12 cellular contexts compared by ENCODE assay signal in the genomic region with DNA sequence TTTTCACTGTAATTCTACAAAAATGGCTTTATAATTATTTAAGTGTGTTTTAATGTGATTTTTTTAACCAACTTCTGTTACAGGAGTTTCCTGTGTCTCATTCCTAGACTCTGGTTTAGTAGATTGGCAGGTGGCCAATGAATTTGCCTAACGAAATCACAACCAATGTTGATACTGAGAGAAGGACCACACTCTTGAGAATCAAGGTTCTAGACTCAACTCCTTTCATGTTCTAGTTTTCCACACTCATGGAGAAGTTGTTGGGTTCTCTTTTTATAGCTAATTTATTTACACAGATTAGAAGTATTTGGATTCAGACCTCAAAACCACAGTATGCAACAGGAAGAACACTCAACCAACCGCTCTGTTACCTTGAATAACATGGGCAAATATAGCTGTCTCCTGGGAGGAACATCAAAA. TPM values are rescaled to one million over a fixed set of nuclear protein-coding genes. Genes with fewer than 3 reads are reported as not detected.
DNase-seq lines count a peak whose midpoint lies in the region; ATAC-seq and TF ChIP-seq lines count a peak whose summit lies in the region.
"Had no signal": no experiment of that assay in that cellular context is flagged by ENCODE, and none has a peak within 500 bp of the region (broad histone marks: within the 10 kb centered on the region; RNA-seq: fewer than 3 reads in every experiment).

No MANE protein-coding gene starts in this region.

- no peak overlapping the region for H3K4me3 ChIP-seq in left lung
- H3K4me3 ChIP-seq: A549, body of pancreas had no signal

- H3K27me3 ChIP-seq in left lung = no peaks in the 10 kb centered on the region
- H3K27me3 ChIP-seq: body of pancreas had no signal

- peaks cover 76% of the 10 kb centered on the region for H3K36me3 Mint-ChIP-seq in activated T-helper 2 cell treated with anti-CD3 and anti-CD28 coated beads, Interferon-gamma antibody, Interleukin-2, Interleukin-4, amounts not matched to agents 10 μg/mL and 5 μg/mL and 100 μg/mL, durations not matched to agents 14 hours and 24 hours and 36 hours (ENCODE audit: low read depth)

- H3K4me1 ChIP-seq in left lung = peaks cover 0 to 9% of the 10 kb centered on the region in 2 donors
- H3K4me1 ChIP-seq: body of pancreas had no signal

- H3K27ac Mint-ChIP-seq in activated T-helper 2 cell treated with anti-CD3 and anti-CD28 coated beads, Interferon-gamma antibody, Interleukin-2, Interleukin-4, amounts not matched to agents 10 μg/mL and 5 μg/mL and 100 μg/mL, durations not matched to agents 14 hours and 24 hours and 36 hours = peak overlapping the region; percentile 25

- H3K9me3 ChIP-seq in left lung = no peaks in the 10 kb centered on the region
- H3K9me3 ChIP-seq: A549, body of pancreas had no signal

- H3K27ac ChIP-seq in left lung = no peak overlapping the region
- H3K27ac ChIP-seq: A549, body of pancreas, VCaP had no signal

- H3K4me1 Mint-ChIP-seq in activated T-helper 2 cell treated with anti-CD3 and anti-CD28 coated beads, Interferon-gamma antibody, Interleukin-2, Interleukin-4, amounts not matched to agents 10 μg/mL and 5 μg/mL and 100 μg/mL, durations not matched to agents 14 hours and 24 hours and 36 hours (ENCODE audit: low read depth) = peaks cover 17% of the 10 kb centered on the region

- no peaks in the 10 kb centered on the region for H3K9me3 Mint-ChIP-seq in activated T-helper 2 cell treated with anti-CD3 and anti-CD28 coated beads, Interferon-gamma antibody, Interleukin-2, Interleukin-4, amounts not matched to agents 10 μg/mL and 5 μg/mL and 100 μg/mL, durations not matched to agents 14 hours and 24 hours and 36 hours

- ATAC-seq in HG02610 (IDR thresholded peaks at IDR 0.05; ENCODE audit: unreplicated experiment) (peak; percentile 43), left lung (peak; percentile 56)
- ATAC-seq: A549, body of pancreas had no signal

- TF ChIP-seq CTCF in left lung (IDR thresholded peaks at IDR 0.05) = no peak

- DNase-seq in NCI-H1105 treated with DMSO at 0.1 percent for 48 hours (lab: John Stamatoyannopoulos, UW) = peak; percentile 6
- no peak for DNase-seq in NCI-H1105 (lab: John Stamatoyannopoulos, UW)
- no peak for DNase-seq in activated T-helper 2 cell treated with anti-CD3 and anti-CD28 coated beads, Interferon-gamma antibody, Interleukin-2, Interleukin-4, amounts not matched to agents 10 μg/mL and 5 μg/mL and 100 μg/mL, durations not matched to agents 14 hours and 24 hours and 36 hours (ENCODE audit: low spot score)
- DNase-seq in left lung = no peak
- DNase-seq in COLO829 (ENCODE audit: low spot score) = no peak
- no peak for DNase-seq in GOT3 (lab: John Stamatoyannopoulos, UW)
- DNase-seq in NCI-H748 (lab: John Stamatoyannopoulos, UW; ENCODE audit: unreplicated experiment) = no peak
- DNase-seq: body of pancreas, foreskin melanocyte had no signal

- no peaks in the 10 kb centered on the region for H3K27me3 Mint-ChIP-seq in activated T-helper 2 cell treated with anti-CD3 and anti-CD28 coated beads, Interferon-gamma antibody, Interleukin-2, Interleukin-4, amounts not matched to agents 10 μg/mL and 5 μg/mL and 100 μg/mL, durations not matched to agents 14 hours and 24 hours and 36 hours (ENCODE audit: low read depth)

- intact Hi-C loops in activated T-helper 2 cell treated with anti-CD3 and anti-CD28 coated beads, Interferon-gamma antibody, Interleukin-2, Interleukin-4, amounts not matched to agents 10 μg/mL and 5 μg/mL and 100 μg/mL, durations not matched to agents 14 hours and 24 hours and 36 hours (cut with micrococcal nuclease) = no loop called here
- intact Hi-C loops in left lung (cut with DNase I) = no loop called here

- H3K36me3 ChIP-seq in left lung = peaks cover 10 to 100% of the 10 kb centered on the region in 2 donors

- H3K4me3 Mint-ChIP-seq in activated T-helper 2 cell treated with anti-CD3 and anti-CD28 coated beads, Interferon-gamma antibody, Interleukin-2, Interleukin-4, amounts not matched to agents 10 μg/mL and 5 μg/mL and 100 μg/mL, durations not matched to agents 14 hours and 24 hours and 36 hours (ENCODE audit: low read depth) = no peak overlapping the region

RNA-seq across cellular contexts. Expression of a gene that starts 22.6 kb away (rescaled TPM):
- 87.4 and 89.3 TPM in 2 replicates for total RNA-seq in activated T-helper 2 cell treated with anti-CD3 and anti-CD28 coated beads, Interferon-gamma antibody, Interleukin-2, Interleukin-4, amounts not matched to agents 10 μg/mL and 5 μg/mL and 100 μg/mL, durations not matched to agents 14 hours and 24 hours and 36 hours
- 100 to 1,000 TPM in 1 of 2 donors, 10 to 100 TPM in 1; 86.5 to 108 TPM for total RNA-seq in left lung

RNA-seq across cellular contexts. Expression of a gene that starts 44.6 kb away (rescaled TPM):
- total RNA-seq in activated T-helper 2 cell treated with anti-CD3 and anti-CD28 coated beads, Interferon-gamma antibody, Interleukin-2, Interleukin-4, amounts not matched to agents 10 μg/mL and 5 μg/mL and 100 μg/mL, durations not matched to agents 14 hours and 24 hours and 36 hours = 218 and 221 TPM in 2 replicates
- 100 to 1,000 TPM; 139 to 146 TPM for total RNA-seq in left lung
